In genomic region chr19:57888494-57889231, GRCh38 we compare ENCODE assay signal across 1 cellular context.
TF ChIP-seq lines count a peak whose summit lies in the region.

TSS of gene ZNF814 (minus strand) at chr19:57889037. CDS start at chr19:57888802, 235 bp downstream.

TF ChIP-seq in GM23338, 12 proteins besides CTCF, POLR2A, EP300 and RAD21 (continued from another document):
- TF ChIP-seq REST (IDR thresholded peaks at IDR 0.05; ENCODE audit: unreplicated experiment) (no peak), ZNF114 (CRISPR knock-in tag; IDR thresholded peaks at IDR 0.05) (no peak), POLR2AphosphoS5 (IDR thresholded peaks at IDR 0.05; ENCODE audit: low read depth) (peak; percentile 85)
